ENCODE assay signal across 28 cellular contexts in the genomic region with DNA sequence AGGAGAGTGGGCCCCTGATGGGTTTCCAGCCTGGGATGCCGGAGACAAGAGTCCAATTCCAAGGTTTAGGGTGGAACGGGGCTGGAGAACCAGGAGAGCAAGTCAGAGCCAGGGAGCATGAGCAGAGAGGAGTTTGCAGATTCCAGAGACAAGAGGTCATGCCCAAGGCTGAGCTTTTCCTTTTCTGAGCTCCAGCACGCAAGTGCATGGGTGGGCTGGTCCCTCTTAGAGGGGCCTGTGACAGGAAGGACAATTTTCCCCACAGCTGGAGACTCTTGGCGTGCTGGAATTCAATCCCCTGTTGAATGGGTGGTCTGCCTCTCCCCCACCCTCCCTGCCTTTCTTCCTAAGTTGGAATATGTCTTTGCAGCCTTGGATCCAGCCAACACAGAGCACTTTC.
"Had no signal": no experiment of that assay in that cellular context is flagged by ENCODE, and none has a peak within 500 bp of the region (broad histone marks: within the 10 kb centered on the region; RNA-seq: fewer than 3 reads in every experiment).

No MANE protein-coding gene starts in this region.

- ATAC-seq: activated CD4-positive, alpha-beta T cell treated with anti-CD3 and anti-CD28 coated beads for 36 hours; activated CD8-positive, alpha-beta T cell treated with anti-CD3 and anti-CD28 coated beads, Interleukin-2, amount 10 ng/mL, durations not matched to agents 7 days and 5 days; activated naive CD8-positive, alpha-beta T cell treated with anti-CD3 and anti-CD28 coated beads, Interleukin-2, amount 50 U/mL, for 24 hours; esophagus mucosa; gastroesophageal sphincter; heart right ventricle had no signal

- H3K4me3 ChIP-seq: adrenal gland, ascending aorta, breast epithelium, cardiac muscle cell, colonic mucosa, gastroesophageal sphincter, heart right ventricle had no signal

- H3K36me3 ChIP-seq: adrenal gland, ascending aorta, breast epithelium, cardiac muscle cell, colonic mucosa, gastroesophageal sphincter, heart right ventricle had no signal

- H3K9me3 ChIP-seq: adrenal gland, ascending aorta, breast epithelium, colonic mucosa, gastroesophageal sphincter had no signal

- H3K27ac Mint-ChIP-seq: activated CD4-positive, alpha-beta memory T cell treated with anti-CD3 and anti-CD28 coated beads for 36 hours; activated CD4-positive, alpha-beta T cell treated with anti-CD3 and anti-CD28 coated beads for 36 hours; activated CD4-positive, alpha-beta T cell treated with anti-CD3 and anti-CD28 coated beads, Interleukin-2, amount 10 ng/mL, durations not matched to agents 24 days and 14 days; activated CD8-positive, alpha-beta T cell treated with anti-CD3 and anti-CD28 coated beads, Interleukin-2, amount 10 ng/mL, durations not matched to agents 7 days and 5 days; activated naive CD4-positive, alpha-beta T cell treated with anti-CD3 and anti-CD28 coated beads for 36 hours; activated naive CD4-positive, alpha-beta T cell treated with anti-CD3 and anti-CD28 coated beads, Interleukin-2, amount 50 U/mL, for 24 hours; activated naive CD8-positive, alpha-beta T cell treated with anti-CD3 and anti-CD28 coated beads for 36 hours; activated naive CD8-positive, alpha-beta T cell treated with anti-CD3 and anti-CD28 coated beads, Interleukin-2, amount 50 U/mL, for 24 hours; activated T-helper 1 cell treated with anti-CD3 and anti-CD28 coated beads, Interleukin-12 subunit alpha, Interleukin-12 subunit beta, Interleukin-2, Interleukin-4 antibody, amounts not matched to agents 30 ng/mL and 10 ng/mL and 1 ng/mL, durations not matched to agents 14 hours and 24 hours and 36 hours; activated T-helper 2 cell treated with anti-CD3 and anti-CD28 coated beads, Interferon-gamma antibody, Interleukin-2, Interleukin-4, amounts not matched to agents 10 μg/mL and 5 μg/mL and 100 μg/mL, durations not matched to agents 14 hours and 24 hours and 36 hours had no signal

- H3K27me3 Mint-ChIP-seq: activated CD4-positive, alpha-beta T cell treated with anti-CD3 and anti-CD28 coated beads for 36 hours; activated CD4-positive, alpha-beta T cell treated with anti-CD3 and anti-CD28 coated beads, Interleukin-2, amount 10 ng/mL, durations not matched to agents 24 days and 14 days; activated naive CD4-positive, alpha-beta T cell treated with anti-CD3 and anti-CD28 coated beads, Interleukin-2, amount 50 U/mL, for 24 hours; activated naive CD8-positive, alpha-beta T cell treated with anti-CD3 and anti-CD28 coated beads for 36 hours; activated naive CD8-positive, alpha-beta T cell treated with anti-CD3 and anti-CD28 coated beads, Interleukin-2, amount 50 U/mL, for 24 hours had no signal

- DNase-seq: activated CD4-positive, alpha-beta memory T cell treated with anti-CD3 and anti-CD28 coated beads for 36 hours; activated CD4-positive, alpha-beta T cell treated with anti-CD3 and anti-CD28 coated beads for 36 hours; activated CD4-positive, alpha-beta T cell treated with anti-CD3 and anti-CD28 coated beads, Interleukin-2, amount 10 ng/mL, durations not matched to agents 24 days and 14 days; activated CD4-positive, CD25-positive, alpha-beta regulatory T cell; activated CD4-positive, CD25-positive, alpha-beta regulatory T cell treated with anti-CD3 and anti-CD28 coated beads, Interleukin-2, amount 50 U/mL, for 72 hours; activated CD8-positive, alpha-beta T cell treated with anti-CD3 and anti-CD28 coated beads, Interleukin-2, amount 10 ng/mL, durations not matched to agents 7 days and 5 days; activated effector memory CD4-positive, alpha-beta T cell treated with anti-CD3 and anti-CD28 coated beads, Interleukin-2, amount 50 U/mL, for 16 hours; activated naive CD4-positive, alpha-beta T cell treated with anti-CD3 and anti-CD28 coated beads for 36 hours; activated naive CD8-positive, alpha-beta T cell treated with anti-CD3 and anti-CD28 coated beads for 36 hours; activated naive CD8-positive, alpha-beta T cell treated with anti-CD3 and anti-CD28 coated beads, Interleukin-2, amount 50 U/mL, for 24 hours; activated T-cell treated with anti-CD3 and anti-CD28 coated beads, Interleukin-2, amount 50 U/mL, for 48 hours; adrenal gland; central memory CD4-positive, alpha-beta T cell; cerebellar nuclear complex; colonic mucosa; effector CD8-positive, alpha-beta T cell; foreskin melanocyte; heart right ventricle; T-helper 2 cell had no signal

- H3K4me1 ChIP-seq: adrenal gland, ascending aorta, breast epithelium, colonic mucosa, gastroesophageal sphincter, heart right ventricle had no signal

- H3K9me3 Mint-ChIP-seq: activated CD4-positive, alpha-beta memory T cell treated with anti-CD3 and anti-CD28 coated beads for 36 hours; activated CD4-positive, alpha-beta T cell treated with anti-CD3 and anti-CD28 coated beads, Interleukin-2, amount 10 ng/mL, durations not matched to agents 24 days and 14 days; activated naive CD4-positive, alpha-beta T cell treated with anti-CD3 and anti-CD28 coated beads for 36 hours; activated naive CD4-positive, alpha-beta T cell treated with anti-CD3 and anti-CD28 coated beads, Interleukin-2, amount 50 U/mL, for 24 hours; activated naive CD8-positive, alpha-beta T cell treated with anti-CD3 and anti-CD28 coated beads for 36 hours; activated naive CD8-positive, alpha-beta T cell treated with anti-CD3 and anti-CD28 coated beads, Interleukin-2, amount 50 U/mL, for 24 hours; activated T-helper 1 cell treated with anti-CD3 and anti-CD28 coated beads, Interleukin-12 subunit alpha, Interleukin-12 subunit beta, Interleukin-2, Interleukin-4 antibody, amounts not matched to agents 30 ng/mL and 10 ng/mL and 1 ng/mL, durations not matched to agents 14 hours and 24 hours and 36 hours; activated T-helper 2 cell treated with anti-CD3 and anti-CD28 coated beads, Interferon-gamma antibody, Interleukin-2, Interleukin-4, amounts not matched to agents 10 μg/mL and 5 μg/mL and 100 μg/mL, durations not matched to agents 14 hours and 24 hours and 36 hours had no signal

- H3K36me3 Mint-ChIP-seq: activated CD4-positive, alpha-beta memory T cell treated with anti-CD3 and anti-CD28 coated beads for 36 hours; activated naive CD4-positive, alpha-beta T cell treated with anti-CD3 and anti-CD28 coated beads, Interleukin-2, amount 50 U/mL, for 24 hours; activated naive CD8-positive, alpha-beta T cell treated with anti-CD3 and anti-CD28 coated beads for 36 hours; brain had no signal

- H3K27ac ChIP-seq: adrenal gland, ascending aorta, breast epithelium, cardiac muscle cell, colonic mucosa, gastroesophageal sphincter, heart right ventricle had no signal

- H3K4me1 Mint-ChIP-seq: activated CD4-positive, alpha-beta T cell treated with anti-CD3 and anti-CD28 coated beads, Interleukin-2, amount 10 ng/mL, durations not matched to agents 24 days and 14 days had no signal

- H3K4me3 Mint-ChIP-seq: activated CD4-positive, alpha-beta memory T cell treated with anti-CD3 and anti-CD28 coated beads for 36 hours; activated CD4-positive, alpha-beta T cell treated with anti-CD3 and anti-CD28 coated beads for 36 hours; activated CD4-positive, alpha-beta T cell treated with anti-CD3 and anti-CD28 coated beads, Interleukin-2, amount 10 ng/mL, durations not matched to agents 24 days and 14 days; activated CD8-positive, alpha-beta T cell treated with anti-CD3 and anti-CD28 coated beads, Interleukin-2, amount 10 ng/mL, durations not matched to agents 7 days and 5 days; activated naive CD4-positive, alpha-beta T cell treated with anti-CD3 and anti-CD28 coated beads for 36 hours; activated naive CD4-positive, alpha-beta T cell treated with anti-CD3 and anti-CD28 coated beads, Interleukin-2, amount 50 U/mL, for 24 hours; activated naive CD8-positive, alpha-beta T cell treated with anti-CD3 and anti-CD28 coated beads for 36 hours; activated naive CD8-positive, alpha-beta T cell treated with anti-CD3 and anti-CD28 coated beads, Interleukin-2, amount 50 U/mL, for 24 hours; activated T-helper 1 cell treated with anti-CD3 and anti-CD28 coated beads, Interleukin-12 subunit alpha, Interleukin-12 subunit beta, Interleukin-2, Interleukin-4 antibody, amounts not matched to agents 30 ng/mL and 10 ng/mL and 1 ng/mL, durations not matched to agents 14 hours and 24 hours and 36 hours; brain had no signal

- H3K27me3 ChIP-seq: ascending aorta, cardiac muscle cell, colonic mucosa had no signal
